In the genomic region with DNA sequence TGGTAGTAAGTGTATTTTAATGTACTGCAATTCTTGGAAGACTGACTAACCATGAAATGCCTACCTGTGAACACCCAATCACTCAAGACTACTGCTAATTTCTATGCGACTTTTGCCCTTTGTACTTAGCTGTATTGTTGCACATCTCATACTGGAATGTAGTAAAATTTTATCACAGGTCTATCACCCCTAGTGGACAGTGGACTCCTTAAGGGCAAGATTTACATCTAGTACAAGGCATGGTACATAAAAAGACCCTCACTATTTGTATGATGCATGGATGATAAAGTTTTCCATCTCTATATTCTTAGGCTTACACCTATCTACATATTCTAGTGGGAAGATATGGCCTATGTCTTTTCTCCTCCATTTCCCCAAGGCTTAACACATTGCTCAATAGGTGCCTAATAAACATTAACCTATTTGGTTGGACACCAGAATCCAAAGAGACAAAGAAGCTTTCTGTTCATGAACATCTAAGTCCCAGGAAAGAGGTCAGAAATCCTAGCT, we compare ENCODE assay signal across 13 cellular contexts. TPM values are rescaled to one million over a fixed set of nuclear protein-coding genes. Genes with fewer than 3 reads are reported as not detected.
DNase-seq lines count a peak whose midpoint lies in the region; ATAC-seq and TF ChIP-seq lines count a peak whose summit lies in the region.
"Had no signal": no experiment of that assay in that cellular context is flagged by ENCODE, and none has a peak within 500 bp of the region (broad histone marks: within the 10 kb centered on the region; RNA-seq: fewer than 3 reads in every experiment).

No MANE protein-coding gene starts in this region.

- DNase-seq in HCT116 (ENCODE audit: low read depth, low spot score) (no peak), brain microvascular endothelial cell (no peak), left lobe of liver (ENCODE audit: low spot score) (no peak), type B pancreatic cell (ENCODE audit: extremely low spot score, unreplicated experiment) (no peak), DMS153 treated with DMSO at 0.1 percent for 48 hours (lab: John Stamatoyannopoulos, UW; ENCODE audit: unreplicated experiment) (no peak), esophagus squamous epithelium (lab: John Stamatoyannopoulos, UW) (no peak)
- DNase-seq: activated CD4-positive, alpha-beta memory T cell treated with anti-CD3 and anti-CD28 coated beads, Interleukin-2, amount 10 ng/mL, durations not matched to agents 7 days and 5 days; activated gamma-delta T cell treated with Interleukin-2 at 50 U/mL for 16 hours; NCI-H82; SHP77; stimulated activated naive CD8-positive, alpha-beta T cell treated with anti-CD3 and anti-CD28 coated beads, Interleukin-15, Interleukin-2, amounts not matched to agents 100 U/mL and 50 U/mL, for 24 hours had no signal

- H3K4me2 ChIP-seq in HCT116 (ENCODE audit: low read length) = peak overlapping the region; percentile 55

- H3K4me3 ChIP-seq in HCT116 (replicated peaks in 1 of 2; ENCODE audit: low read depth in 1 of 2, low read length in 2 of 2) = peak overlapping the region in 1 of 2 experiments; percentile 12; a peak in 1 of 4 replicates
- no peak overlapping the region for H3K4me3 ChIP-seq in brain microvascular endothelial cell (ENCODE audit: low read depth, low read length)
- no peak overlapping the region for H3K4me3 ChIP-seq in esophagus squamous epithelium

- H3K27me3 ChIP-seq in HCT116 (ENCODE audit: insufficient read depth, low read length) = no peaks in the 10 kb centered on the region
- no peaks in the 10 kb centered on the region for H3K27me3 ChIP-seq in brain microvascular endothelial cell (replicated peaks)
- no peaks in the 10 kb centered on the region for H3K27me3 ChIP-seq in esophagus squamous epithelium

- H3K9me2 ChIP-seq in HCT116 (ENCODE audit: insufficient read depth) = no peaks in the 10 kb centered on the region

- H3K4me1 ChIP-seq in HCT116 (ENCODE audit: control insufficient read depth in 1 of 2, insufficient read depth in 2 of 2, low read length in 2 of 2) (peaks cover 23 to 28% of the 10 kb centered on the region in 2 experiments), esophagus squamous epithelium (peaks cover 6 to 23% (median 7%) of the 10 kb centered on the region in 3 donors)

- no peak overlapping the region for H3K4me3 Mint-ChIP-seq in type B pancreatic cell
- H3K4me3 Mint-ChIP-seq: activated CD4-positive, alpha-beta memory T cell treated with anti-CD3 and anti-CD28 coated beads, Interleukin-2, amount 10 ng/mL, durations not matched to agents 7 days and 5 days had no signal

- no peak overlapping the region for H3K9ac ChIP-seq in HCT116 (ENCODE audit: low read length)

- no peaks in the 10 kb centered on the region for H4K20me1 ChIP-seq in HCT116 (ENCODE audit: insufficient read depth)

- H3K4me1 Mint-ChIP-seq in type B pancreatic cell (ENCODE audit: unreplicated experiment) = peaks cover 3% of the 10 kb centered on the region
- H3K4me1 Mint-ChIP-seq: activated CD4-positive, alpha-beta memory T cell treated with anti-CD3 and anti-CD28 coated beads, Interleukin-2, amount 10 ng/mL, durations not matched to agents 7 days and 5 days had no signal

- WGBS in esophagus squamous epithelium, 2 donors = 57 to 64% methylated on average over 1 of the region's 1 CpG

- no peaks in the 10 kb centered on the region for H3K27me3 Mint-ChIP-seq in type B pancreatic cell
- H3K27me3 Mint-ChIP-seq: activated CD4-positive, alpha-beta memory T cell treated with anti-CD3 and anti-CD28 coated beads, Interleukin-2, amount 10 ng/mL, durations not matched to agents 7 days and 5 days had no signal

- in situ Hi-C loops in brain microvascular endothelial cell (cut with HindIII; ENCODE audit: low pct_ligation_motif_present, low sequenced_read_pairs) = loop anchor here (25.0 kb wide), 1 partner anchor 249 kb away; the partner anchor contains the start of gene KCNC1

- TF ChIP-seq POLR2A in HCT116 (IDR thresholded peaks at IDR 0.05; ENCODE audit: borderline replicate concordance, extremely low read depth, insufficient read depth, insufficient read length) = no peak
- TF ChIP-seq POLR2A in GM18505 (IDR thresholded peaks at IDR 0.05; ENCODE audit: borderline replicate concordance, extremely low read depth, insufficient read depth, insufficient read length) = no peak
- TF ChIP-seq POLR2A in esophagus squamous epithelium (IDR thresholded peaks at IDR 0.05) = no peak

- RAD21 ChIA-PET in HCT116 (lab: Charles Lee; ENCODE audit: low non-redundant PET in 1 of 2, low total read pairs in 2 of 2, uncharacterized antibody in 2 of 2, unreplicated experiment in 2 of 2) = no interaction called here

- no peaks in the 10 kb centered on the region for H3K9me3 ChIP-seq in HCT116 (ENCODE audit: control insufficient read depth in 1 of 2, insufficient read depth in 1 of 2, low read depth in 1 of 2, low read length in 2 of 2)
- H3K9me3 ChIP-seq in esophagus squamous epithelium = no peaks in the 10 kb centered on the region

- intact Hi-C loops in HCT116 (cut with micrococcal nuclease) = no loop called here
- intact Hi-C loops in esophagus squamous epithelium (cut with DNase I) = no loop called here

- TF ChIP-seq CTCF in HCT116 (IDR thresholded peaks at IDR 0.05 in 2 of 3, conservative IDR thresholded peaks at IDR 0.05 in 1 of 3; ENCODE audit: borderline replicate concordance in 1 of 3, insufficient read depth in 1 of 3, low read depth in 2 of 3, low read length in 2 of 3) (peak in 2 of 3 experiments; percentile 29 to 59; a peak in 4 of 6 replicates), brain microvascular endothelial cell (IDR thresholded peaks at IDR 0.05; ENCODE audit: low read depth, low read length, missing control alignments) (peak; percentile 24), type B pancreatic cell (conservative IDR thresholded peaks at IDR 0.05) (peak; percentile 43), esophagus squamous epithelium (IDR thresholded peaks at IDR 0.05) (no peak)

- no TSS peak for BruUV-seq in HCT116 (replicated peaks; lab: Mats Ljungman, UMichigan)

- H2AFZ ChIP-seq in HCT116 (ENCODE audit: low read depth, low read length, poor library complexity, severe bottlenecking) = no peak overlapping the region

- no peak overlapping the region for H3K27ac Mint-ChIP-seq in type B pancreatic cell
- H3K27ac Mint-ChIP-seq: activated CD4-positive, alpha-beta memory T cell treated with anti-CD3 and anti-CD28 coated beads, Interleukin-2, amount 10 ng/mL, durations not matched to agents 7 days and 5 days had no signal

- ATAC-seq in HCT116 = peak; percentile 56
- peak; percentile 69 for ATAC-seq in left lobe of liver
- no peak for ATAC-seq in GM18505 (IDR thresholded peaks at IDR 0.05; ENCODE audit: unreplicated experiment)
- ATAC-seq: stimulated activated naive CD8-positive, alpha-beta T cell treated with anti-CD3 and anti-CD28 coated beads, Interleukin-15, Interleukin-2, amounts not matched to agents 100 U/mL and 50 U/mL, for 24 hours had no signal

- H3K27ac ChIP-seq in HCT116 (ENCODE audit: low read depth, low read length) (peak overlapping the region; percentile 64; the same call in 1 of the 2 replicates), brain microvascular endothelial cell (no peak overlapping the region), esophagus squamous epithelium (peak overlapping the region in 2 of 4 donors; percentile 17 to 69)

- no peak for TF ChIP-seq RAD21 in HCT116 (IDR thresholded peaks at IDR 0.05; ENCODE audit: low read depth)

- POLR2A ChIA-PET in HCT116 (lab: Charles Lee) = no interaction called here

- peaks cover 10% of the 10 kb centered on the region for H3K36me3 Mint-ChIP-seq in type B pancreatic cell

- H3K79me2 ChIP-seq in HCT116 (ENCODE audit: insufficient read depth, low read length) = no peaks in the 10 kb centered on the region

- H3K9me3 Mint-ChIP-seq in type B pancreatic cell = no peaks in the 10 kb centered on the region
- H3K9me3 Mint-ChIP-seq: activated CD4-positive, alpha-beta memory T cell treated with anti-CD3 and anti-CD28 coated beads, Interleukin-2, amount 10 ng/mL, durations not matched to agents 7 days and 5 days had no signal

- CTCF ChIA-PET in HCT116 (lab: Charles Lee) = interaction anchor here (0.7 to 2.5 kb wide), 8 partner anchors 10 to 366 kb away, joined by 3 to 14 read pairs (median 4); no protein-coding TSS in a partner anchor

- H3K36me3 ChIP-seq in HCT116 (ENCODE audit: control insufficient read depth in 1 of 2, insufficient read depth in 2 of 2, low read length in 2 of 2) (peaks cover 0 to 2% of the 10 kb centered on the region in 2 experiments; a peak in 2 of 4 replicates), brain microvascular endothelial cell (replicated peaks) (no peaks in the 10 kb centered on the region), esophagus squamous epithelium (peaks cover 0 to 78% (median 3%) of the 10 kb centered on the region in 3 donors)

TF ChIP-seq in HCT116, 20 proteins besides CTCF, POLR2A, EP300 and RAD21:
- TF ChIP-seq FOSL1 (IDR thresholded peaks at IDR 0.05; ENCODE audit: low read depth) = no peak
- TF ChIP-seq SP1 (IDR thresholded peaks at IDR 0.05; ENCODE audit: low read depth) = peak; percentile 2; the same call in 1 of the 2 replicates

RNA-seq across cellular contexts. Expression of gene SERGEF, which starts 26.1 kb away (rescaled TPM):
- 32.8 TPM for total RNA-seq in HCT116 (2021; ENCODE audit: unreplicated experiment)
- polyA plus RNA-seq in HCT116 (2012) = 36.2 and 36.3 TPM in 2 replicates
- 13.7 TPM for total RNA-seq in left lobe of liver
- 26.4 and 27.1 TPM in 2 replicates for total RNA-seq in type B pancreatic cell (ENCODE audit: low replicate concordance)
- 10 to 100 TPM in 3 of 4 donors, 1 to 10 TPM in 1; 4.2 to 35.7 (median 13.4) TPM for total RNA-seq in esophagus squamous epithelium

RNA-seq across cellular contexts. Expression of gene TPH1, which starts 59.3 kb away (rescaled TPM):
- total RNA-seq in HCT116 (2021; ENCODE audit: unreplicated experiment) (0.42 TPM), left lobe of liver (0.05 TPM), type B pancreatic cell (ENCODE audit: low replicate concordance) (20.5 and 45.5 TPM in 2 replicates), esophagus squamous epithelium (under 1 TPM; 0.06 to 0.38 (median 0.15) TPM)
- polyA plus RNA-seq in HCT116 (2012) = 0.07 and 0.10 TPM in 2 replicates
- total RNA-seq: LHCN-M2 had no signal

Comparison
In these comparisons a context has a peak if more than half of its experiments do, and no peak if none do; other contexts are left out.
1. CTCF ChIP-seq: peak in HCT116 (2 of 3), brain microvascular endothelial cell (single experiment) and type B pancreatic cell (single experiment); none in esophagus squamous epithelium (0 of 6).
2. RNA of gene TPH1, which starts 59.3 kb away (total RNA-seq): 20.5 to 45.5 TPM in type B pancreatic cell; 0.42 TPM in HCT116 (single experiment), 0.06 to 0.38 TPM in esophagus squamous epithelium and 0.05 TPM in left lobe of liver (single experiment); every median in the first group is over 10 times any median in the second.